ENCODE assay signal across 8 cellular contexts in the genomic region with DNA sequence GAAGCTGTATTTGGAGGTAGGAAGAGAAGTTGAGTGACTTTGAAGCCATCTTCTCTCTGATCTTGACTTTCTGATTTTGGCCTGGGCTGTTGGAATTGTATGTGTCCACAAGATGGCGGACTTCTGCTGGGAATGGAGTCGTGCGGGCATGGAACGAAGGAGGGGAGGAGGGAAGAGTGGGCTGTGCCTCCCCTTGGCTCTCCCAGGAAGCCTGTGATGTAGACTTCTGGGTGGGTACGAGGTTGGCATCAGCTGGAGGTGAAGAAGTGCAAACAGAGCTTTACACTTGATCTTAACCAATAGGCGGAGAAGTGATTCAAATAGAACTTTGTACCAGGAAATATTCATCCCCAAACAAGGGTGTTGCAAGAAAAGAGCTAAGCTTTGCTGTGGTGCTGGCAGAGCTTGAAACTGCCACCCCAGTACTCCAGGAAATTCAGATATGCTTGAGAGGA. TPM values are rescaled to one million over a fixed set of nuclear protein-coding genes. Genes with fewer than 3 reads are reported as not detected.
DNase-seq lines count a peak whose midpoint lies in the region; ATAC-seq and TF ChIP-seq lines count a peak whose summit lies in the region.

No MANE protein-coding gene starts in this region.

- H3K9me3 ChIP-seq in upper lobe of right lung, result no peaks in the 10 kb centered on the region

- peaks cover 8% of the 10 kb centered on the region for H3K4me1 ChIP-seq in upper lobe of right lung

- intact Hi-C loops in upper lobe of right lung (cut with DNase I), result loop anchor here (10.0 kb wide), 1 partner anchor 108 kb away; no protein-coding TSS in a partner anchor

- peak; percentile 4 for DNase-seq in NCI-H2029 (lab: John Stamatoyannopoulos, UW)
- DNase-seq in NCI-H2029 treated with DMSO at 0.1 percent for 48 hours (lab: John Stamatoyannopoulos, UW), result no peak
- no peak for DNase-seq in LNCaP clone FGC (ENCODE audit: low read depth)
- DNase-seq in UCSD-AML1 (lab: John Stamatoyannopoulos, UW; ENCODE audit: unreplicated experiment), result peak; percentile 38
- DNase-seq in ecto neural progenitor cell (ENCODE audit: low spot score), result peak; percentile 70
- DNase-seq in medulla oblongata (ENCODE audit: extremely low spot score), result peak; percentile 85
- DNase-seq in upper lobe of right lung, result peak; percentile 79
- no peak for DNase-seq in T1000 (lab: John Stamatoyannopoulos, UW)

- H3K4me3 ChIP-seq in LNCaP clone FGC (ENCODE audit: low read depth, low read length) (no peak overlapping the region), upper lobe of right lung (no peak overlapping the region)

- H3K36me3 ChIP-seq in upper lobe of right lung, result no peaks in the 10 kb centered on the region

- H3K27ac ChIP-seq in upper lobe of right lung, result no peak overlapping the region

- TF ChIP-seq CTCF in LNCaP clone FGC (IDR thresholded peaks at IDR 0.05; ENCODE audit: control insufficient read depth, extremely low read depth, insufficient read depth), result peak; percentile 90
- peak; percentile 67 for TF ChIP-seq CTCF in upper lobe of right lung (IDR thresholded peaks at IDR 0.05)

- H3K27me3 ChIP-seq in upper lobe of right lung, result no peaks in the 10 kb centered on the region

- ATAC-seq in upper lobe of right lung, result peak; percentile 95

RNA-seq across cellular contexts. Expression of a gene that starts 7.4 kb away (rescaled TPM):
- 10.5 TPM for total RNA-seq in upper lobe of right lung

RNA-seq across cellular contexts. Expression of a gene that starts 39.8 kb away (rescaled TPM):
- total RNA-seq in upper lobe of right lung, result 8.2 TPM

RNA-seq across cellular contexts. Expression of a gene that starts 39.9 kb away (rescaled TPM):
- 25.4 TPM for total RNA-seq in upper lobe of right lung

Comparison
In these comparisons a context has a peak if more than half of its experiments do, and no peak if none do; other contexts are left out.
1. DNase-seq: peak in NCI-H2029 (single experiment), UCSD-AML1 (single experiment), ecto neural progenitor cell (single experiment), medulla oblongata (single experiment) and upper lobe of right lung (single experiment); none in NCI-H2029 treated with DMSO at 0.1 percent for 48 hours (single experiment), LNCaP clone FGC (single experiment) and T1000 (single experiment).